In genomic region chr3:136093771-136094170, GRCh38 we compare ENCODE assay signal across 15 cellular contexts.
"Had no signal": no experiment of that assay in that cellular context is flagged by ENCODE, and none has a peak within 500 bp of the region (broad histone marks: within the 10 kb centered on the region; RNA-seq: fewer than 3 reads in every experiment).

No MANE protein-coding gene starts in this region.

- DNase-seq: activated CD4-positive, alpha-beta T cell treated with anti-CD3 and anti-CD28 coated beads, Interleukin-2, amount 50 U/mL, for 1 hour; activated CD4-positive, CD25-positive, alpha-beta regulatory T cell; activated CD8-positive, alpha-beta memory T cell treated with anti-CD3 and anti-CD28 coated beads for 24 hours; activated naive CD8-positive, alpha-beta T cell treated with anti-CD3 and anti-CD28 coated beads, Interleukin-2, amount 10 ng/mL, durations not matched to agents 7 days and 5 days; heart left ventricle; immature natural killer cell; lower lobe of right lung; nephron progenitor cell; occipital lobe; stimulated activated CD4-positive, alpha-beta T cell treated with anti-CD3 and anti-CD28 coated beads, Interleukin-4, amount 100 ng/mL, for 1 hour; stimulated activated naive CD4-positive, alpha-beta T cell; tibial artery; uterus had no signal

- H3K4me3 Mint-ChIP-seq: activated naive CD8-positive, alpha-beta T cell treated with anti-CD3 and anti-CD28 coated beads, Interleukin-2, amount 10 ng/mL, durations not matched to agents 7 days and 5 days; activated T-helper 1 cell treated with anti-CD3 and anti-CD28 coated beads, Interleukin-12 subunit alpha, Interleukin-12 subunit beta, Interleukin-2, Interleukin-4 antibody, amounts not matched to agents 30 ng/mL and 10 ng/mL and 1 ng/mL, durations not matched to agents 14 hours and 24 hours and 36 hours; immature natural killer cell; mesothelial cell of epicardium; nephron progenitor cell had no signal

- H3K9me3 ChIP-seq: lower lobe of right lung, tibial artery had no signal

- H3K36me3 ChIP-seq: lower lobe of right lung, uterus had no signal

- H3K4me1 Mint-ChIP-seq: activated naive CD8-positive, alpha-beta T cell treated with anti-CD3 and anti-CD28 coated beads, Interleukin-2, amount 10 ng/mL, durations not matched to agents 7 days and 5 days; immature natural killer cell; mesothelial cell of epicardium; nephron progenitor cell had no signal

- H3K9me3 Mint-ChIP-seq: activated T-helper 1 cell treated with anti-CD3 and anti-CD28 coated beads, Interleukin-12 subunit alpha, Interleukin-12 subunit beta, Interleukin-2, Interleukin-4 antibody, amounts not matched to agents 30 ng/mL and 10 ng/mL and 1 ng/mL, durations not matched to agents 14 hours and 24 hours and 36 hours; immature natural killer cell had no signal

- H3K4me3 ChIP-seq: heart left ventricle, lower lobe of right lung, tibial artery, uterus had no signal

- H3K27ac Mint-ChIP-seq: activated naive CD8-positive, alpha-beta T cell treated with anti-CD3 and anti-CD28 coated beads, Interleukin-2, amount 10 ng/mL, durations not matched to agents 7 days and 5 days; activated T-helper 1 cell treated with anti-CD3 and anti-CD28 coated beads, Interleukin-12 subunit alpha, Interleukin-12 subunit beta, Interleukin-2, Interleukin-4 antibody, amounts not matched to agents 30 ng/mL and 10 ng/mL and 1 ng/mL, durations not matched to agents 14 hours and 24 hours and 36 hours; immature natural killer cell; mesothelial cell of epicardium; nephron progenitor cell had no signal

- H3K36me3 Mint-ChIP-seq: activated naive CD8-positive, alpha-beta T cell treated with anti-CD3 and anti-CD28 coated beads, Interleukin-2, amount 10 ng/mL, durations not matched to agents 7 days and 5 days had no signal

- H3K27ac ChIP-seq: heart left ventricle, lower lobe of right lung, tibial artery, uterus had no signal

- H3K27me3 ChIP-seq: heart left ventricle, tibial artery, uterus had no signal

- H3K4me1 ChIP-seq: heart left ventricle, lower lobe of right lung, tibial artery, uterus had no signal

- ATAC-seq: heart left ventricle, lower lobe of right lung had no signal
